In genomic region chr9:128098017-128098935, GRCh38 we compare ENCODE assay signal across 1 cellular context.
TF ChIP-seq lines count a peak whose summit lies in the region.

No MANE protein-coding gene starts in this region.

TF ChIP-seq in K562, 482 proteins besides CTCF, POLR2A, EP300 and RAD21 (continued from another document and continues in another):
- TF ChIP-seq, protein P1, sequence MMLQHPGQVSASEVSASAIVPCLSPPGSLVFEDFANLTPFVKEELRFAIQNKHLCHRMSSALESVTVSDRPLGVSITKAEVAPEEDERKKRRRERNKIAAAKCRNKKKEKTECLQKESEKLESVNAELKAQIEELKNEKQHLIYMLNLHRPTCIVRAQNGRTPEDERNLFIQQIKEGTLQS (IDR thresholded peaks at IDR 0.05), result peak; percentile 96
- TF ChIP-seq, protein P1 (CRISPR knock-in tag; conservative IDR thresholded peaks at IDR 0.05), result no peak
- TF ChIP-seq JUN (IDR thresholded peaks at IDR 0.05; ENCODE audit: borderline replicate concordance, low read depth, low read length) (peak; percentile 50; the same call in 1 of the 2 replicates), JUN (CRISPR knock-in tag; IDR thresholded peaks at IDR 0.05; ENCODE audit: borderline replicate concordance) (no peak), RNF219 (CRISPR knock-in tag; IDR thresholded peaks at IDR 0.05) (no peak), CREB3 (tag; conservative IDR thresholded peaks at IDR 0.05; ENCODE audit: low read depth) (no peak), MEF2A (IDR thresholded peaks at IDR 0.05; ENCODE audit: control insufficient read depth, low read depth, low read length) (no peak), ZNF57 (CRISPR knock-in tag; IDR thresholded peaks at IDR 0.05) (no peak), ZNF174 (CRISPR knock-in tag; IDR thresholded peaks at IDR 0.05) (no peak), FOXJ3 (CRISPR knock-in tag; IDR thresholded peaks at IDR 0.05) (no peak), PHF8 (IDR thresholded peaks at IDR 0.05; ENCODE audit: borderline replicate concordance, low read length) (peak; percentile 42; the same call in 1 of the 2 replicates), ZNF232 (CRISPR knock-in tag; IDR thresholded peaks at IDR 0.05) (no peak), ZNF253 (CRISPR knock-in tag; conservative IDR thresholded peaks at IDR 0.05) (no peak), JUND (IDR thresholded peaks at IDR 0.05; ENCODE audit: borderline replicate concordance, low read depth, low read length) (peak; percentile 91), JUND (tag; IDR thresholded peaks at IDR 0.05; ENCODE audit: borderline replicate concordance, low read depth, low read length) (peak; percentile 81; the same call in 2 of the 3 replicates), ZNF3 (CRISPR knock-in tag; IDR thresholded peaks at IDR 0.05) (no peak), TBP (optimal IDR thresholded peaks at IDR 0.05; ENCODE audit: low read depth, low read length) (peak; percentile 76), E2F6 (IDR thresholded peaks at IDR 0.05; ENCODE audit: borderline replicate concordance in 1 of 2, extremely low read depth in 1 of 2, insufficient read depth in 1 of 2, insufficient read length in 1 of 2, low read depth in 1 of 2, low read length in 1 of 2, poor library complexity in 1 of 2, severe bottlenecking in 1 of 2) (peak in 1 of 2 experiments; percentile 21), DACH1 (IDR thresholded peaks at IDR 0.05; ENCODE audit: partially characterized antibody) (no peak), TAF1 (IDR thresholded peaks at IDR 0.05; ENCODE audit: control insufficient read depth, extremely low read depth, insufficient read depth, low read length, severe bottlenecking) (peak; percentile 45), FOXJ2 (tag; IDR thresholded peaks at IDR 0.05) (no peak), THAP12 (CRISPR knock-in tag; IDR thresholded peaks at IDR 0.05) (no peak), ILK (tag; IDR thresholded peaks at IDR 0.05; ENCODE audit: borderline replicate concordance, low read depth) (no peak), ATF1 (CRISPR knock-in tag; IDR thresholded peaks at IDR 0.05) (no peak), ATF1 (tag; IDR thresholded peaks at IDR 0.05) (peak; percentile 86), GABPB2 (CRISPR knock-in tag; conservative IDR thresholded peaks at IDR 0.05) (no peak), ZNF354B (CRISPR knock-in tag; IDR thresholded peaks at IDR 0.05) (no peak), HNRNPH1 (optimal IDR thresholded peaks at IDR 0.05; ENCODE audit: low read depth, low read length) (no peak), PKNOX1 (IDR thresholded peaks at IDR 0.05) (peak; percentile 42; the same call in 1 of the 2 replicates), TSC22D4 (tag; IDR thresholded peaks at IDR 0.05) (no peak), ZNF316 (IDR thresholded peaks at IDR 0.05) (no peak), TARDBP (IDR thresholded peaks at IDR 0.05) (no peak), CCAR2 (IDR thresholded peaks at IDR 0.05; ENCODE audit: low read depth, low read length) (no peak), POLR2B (IDR thresholded peaks at IDR 0.05; ENCODE audit: low read depth, partially characterized antibody) (peak; percentile 38), CHCHD3 (CRISPR knock-in tag; IDR thresholded peaks at IDR 0.05) (no peak), SMARCB1 (IDR thresholded peaks at IDR 0.05; ENCODE audit: insufficient read length, low read depth) (peak; percentile 54), EZH2 (IDR thresholded peaks at IDR 0.05; ENCODE audit: borderline replicate concordance, low read depth, low read length) (no peak), POLR3G (IDR thresholded peaks at IDR 0.05; ENCODE audit: extremely low read depth, insufficient read length, insufficient replicate concordance) (no peak), CBX5 (IDR thresholded peaks at IDR 0.05; ENCODE audit: borderline replicate concordance, low read depth) (0 out of 2 replicates have a peak, but pooled peaks have one; percentile 20), TEAD4 (IDR thresholded peaks at IDR 0.05; ENCODE audit: low read length) (peak; percentile 8; the same call in 1 of the 2 replicates), TEAD4 (CRISPR knock-in tag; IDR thresholded peaks at IDR 0.05; ENCODE audit: borderline replicate concordance) (no peak), RFX5 (IDR thresholded peaks at IDR 0.05; ENCODE audit: low read depth, low read length) (no peak), ETV6 (IDR thresholded peaks at IDR 0.05; ENCODE audit: borderline replicate concordance in 1 of 2, low read depth in 2 of 2, low read length in 1 of 2) (no peak), ETV6 (CRISPR knock-in tag; IDR thresholded peaks at IDR 0.05; ENCODE audit: borderline replicate concordance) (no peak), NFIC (IDR thresholded peaks at IDR 0.05) (no peak), ZKSCAN8 (CRISPR knock-in tag; IDR thresholded peaks at IDR 0.05) (no peak), FOXK1 (CRISPR knock-in tag; IDR thresholded peaks at IDR 0.05; ENCODE audit: borderline replicate concordance) (peak; percentile 54; the same call in 1 of the 2 replicates), ZNF224 (CRISPR knock-in tag; IDR thresholded peaks at IDR 0.05) (no peak), NFE2L1 (tag; IDR thresholded peaks at IDR 0.05; ENCODE audit: borderline replicate concordance, low read depth) (no peak)
- TF ChIP-seq, protein P2, sequence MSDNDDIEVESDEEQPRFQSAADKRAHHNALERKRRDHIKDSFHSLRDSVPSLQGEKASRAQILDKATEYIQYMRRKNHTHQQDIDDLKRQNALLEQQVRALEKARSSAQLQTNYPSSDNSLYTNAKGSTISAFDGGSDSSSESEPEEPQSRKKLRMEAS (CRISPR knock-in tag; IDR thresholded peaks at IDR 0.05), result peak; percentile 78
- TF ChIP-seq, protein P3, sequence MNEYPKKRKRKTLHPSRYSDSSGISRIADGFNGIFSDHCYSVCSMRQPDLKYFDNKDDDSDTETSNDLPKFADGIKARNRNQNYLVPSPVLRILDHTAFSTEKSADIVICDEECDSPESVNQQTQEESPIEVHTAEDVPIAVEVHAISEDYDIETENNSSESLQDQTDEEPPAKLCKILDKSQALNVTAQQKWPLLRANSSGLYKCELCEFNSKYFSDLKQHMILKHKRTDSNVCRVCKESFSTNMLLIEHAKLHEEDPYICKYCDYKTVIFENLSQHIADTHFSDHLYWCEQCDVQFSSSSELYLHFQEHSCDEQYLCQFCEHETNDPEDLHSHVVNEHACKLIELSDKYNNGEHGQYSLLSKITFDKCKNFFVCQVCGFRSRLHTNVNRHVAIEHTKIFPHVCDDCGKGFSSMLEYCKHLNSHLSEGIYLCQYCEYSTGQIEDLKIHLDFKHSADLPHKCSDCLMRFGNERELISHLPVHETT (CRISPR knock-in tag; conservative IDR thresholded peaks at IDR 0.05 in 1 of 2, IDR thresholded peaks at IDR 0.05 in 1 of 2), result 0 out of 4 replicates have a peak, but pooled peaks of 1 of the 2 experiments have one; percentile 35
- TF ChIP-seq, protein P4, sequence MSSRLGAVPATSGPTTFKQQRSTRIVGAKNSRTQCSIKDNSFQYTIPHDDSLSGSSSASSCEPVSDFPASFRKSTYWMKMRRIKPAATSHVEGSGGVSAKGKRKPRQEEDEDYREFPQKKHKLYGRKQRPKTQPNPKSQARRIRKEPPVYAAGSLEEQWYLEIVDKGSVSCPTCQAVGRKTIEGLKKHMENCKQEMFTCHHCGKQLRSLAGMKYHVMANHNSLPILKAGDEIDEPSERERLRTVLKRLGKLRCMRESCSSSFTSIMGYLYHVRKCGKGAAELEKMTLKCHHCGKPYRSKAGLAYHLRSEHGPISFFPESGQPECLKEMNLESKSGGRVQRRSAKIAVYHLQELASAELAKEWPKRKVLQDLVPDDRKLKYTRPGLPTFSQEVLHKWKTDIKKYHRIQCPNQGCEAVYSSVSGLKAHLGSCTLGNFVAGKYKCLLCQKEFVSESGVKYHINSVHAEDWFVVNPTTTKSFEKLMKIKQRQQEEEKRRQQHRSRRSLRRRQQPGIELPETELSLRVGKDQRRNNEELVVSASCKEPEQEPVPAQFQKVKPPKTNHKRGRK (tag; IDR thresholded peaks at IDR 0.05), result no peak
- TF ChIP-seq, protein P5, sequence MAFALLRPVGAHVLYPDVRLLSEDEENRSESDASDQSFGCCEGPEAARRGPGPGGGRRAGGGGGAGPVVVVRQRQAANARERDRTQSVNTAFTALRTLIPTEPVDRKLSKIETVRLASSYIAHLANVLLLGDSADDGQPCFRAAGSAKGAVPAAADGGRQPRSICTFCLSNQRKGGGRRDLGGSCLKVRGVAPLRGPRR (CRISPR knock-in tag; IDR thresholded peaks at IDR 0.05), result no peak
- TF ChIP-seq, protein P6, sequence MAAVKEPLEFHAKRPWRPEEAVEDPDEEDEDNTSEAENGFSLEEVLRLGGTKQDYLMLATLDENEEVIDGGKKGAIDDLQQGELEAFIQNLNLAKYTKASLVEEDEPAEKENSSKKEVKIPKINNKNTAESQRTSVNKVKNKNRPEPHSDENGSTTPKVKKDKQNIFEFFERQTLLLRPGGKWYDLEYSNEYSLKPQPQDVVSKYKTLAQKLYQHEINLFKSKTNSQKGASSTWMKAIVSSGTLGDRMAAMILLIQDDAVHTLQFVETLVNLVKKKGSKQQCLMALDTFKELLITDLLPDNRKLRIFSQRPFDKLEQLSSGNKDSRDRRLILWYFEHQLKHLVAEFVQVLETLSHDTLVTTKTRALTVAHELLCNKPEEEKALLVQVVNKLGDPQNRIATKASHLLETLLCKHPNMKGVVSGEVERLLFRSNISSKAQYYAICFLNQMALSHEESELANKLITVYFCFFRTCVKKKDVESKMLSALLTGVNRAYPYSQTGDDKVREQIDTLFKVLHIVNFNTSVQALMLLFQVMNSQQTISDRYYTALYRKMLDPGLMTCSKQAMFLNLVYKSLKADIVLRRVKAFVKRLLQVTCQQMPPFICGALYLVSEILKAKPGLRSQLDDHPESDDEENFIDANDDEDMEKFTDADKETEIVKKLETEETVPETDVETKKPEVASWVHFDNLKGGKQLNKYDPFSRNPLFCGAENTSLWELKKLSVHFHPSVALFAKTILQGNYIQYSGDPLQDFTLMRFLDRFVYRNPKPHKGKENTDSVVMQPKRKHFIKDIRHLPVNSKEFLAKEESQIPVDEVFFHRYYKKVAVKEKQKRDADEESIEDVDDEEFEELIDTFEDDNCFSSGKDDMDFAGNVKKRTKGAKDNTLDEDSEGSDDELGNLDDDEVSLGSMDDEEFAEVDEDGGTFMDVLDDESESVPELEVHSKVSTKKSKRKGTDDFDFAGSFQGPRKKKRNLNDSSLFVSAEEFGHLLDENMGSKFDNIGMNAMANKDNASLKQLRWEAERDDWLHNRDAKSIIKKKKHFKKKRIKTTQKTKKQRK (IDR thresholded peaks at IDR 0.05; ENCODE audit: borderline replicate concordance, low read depth, low read length), result no peak
